8 cellular contexts compared by ENCODE assay signal in genomic region chr1:228102791-228103620, GRCh38. TPM values are rescaled to one million over a fixed set of nuclear protein-coding genes. Genes with fewer than 3 reads are reported as not detected.
DNase-seq lines count a peak whose midpoint lies in the region; ATAC-seq and TF ChIP-seq lines count a peak whose summit lies in the region.

Gene C1orf35, minus strand, starts transcription at chr1:228103325. Its CDS starts 98 bp downstream, at chr1:228103227.

- H3K27me3 Mint-ChIP-seq in activated B cell treated with CpG ODN at 0.5 μM for 24 hours (no peaks in the 10 kb centered on the region), immature natural killer cell (ENCODE audit: low read depth in 3 of 3) (peaks cover 7 to 25% (median 15%) of the 10 kb centered on the region in 3 donors)

- H3K4me3 Mint-ChIP-seq in activated B cell treated with CpG ODN at 0.5 μM for 24 hours (peak within 1 kb of the TSS; percentile 94), immature natural killer cell (peak within 1 kb of the TSS; percentile 89 to 95 (median 94))

- peak within 1 kb of the TSS; percentile 80 to 93 for H3K4me3 ChIP-seq in cardiac fibroblast (replicated peaks in 1 of 2; ENCODE audit: low read depth in 2 of 2, low read length in 2 of 2)
- H3K4me3 ChIP-seq in spleen = peak within 1 kb of the TSS; percentile 41 to 99 (median 95)

- no peaks in the 10 kb centered on the region for H3K27me3 ChIP-seq in spleen (replicated peaks in 1 of 7)

- peak in 2 of 3 donors; percentile 41 to 78 for TF ChIP-seq POLR2A in spleen (IDR thresholded peaks at IDR 0.05)

- intact Hi-C loops in activated B cell treated with CpG ODN at 0.5 μM for 24 hours (cut with micrococcal nuclease) (loop anchor here (1.0 to 10.0 kb wide), 6 partner anchors 13 to 558 kb away; partner anchors contain the start of genes ARF1, GUK1, IBA57 and WNT3A), spleen (cut with DNase I; ENCODE audit: low total_unique reads) (no loop called here)

- DNase-seq in AG09319 (ENCODE audit: extremely low read depth, low read depth) (peak; percentile 64), NCI-H345 treated with DMSO at 0.1 percent for 48 hours (lab: John Stamatoyannopoulos, UW; ENCODE audit: unreplicated experiment) (peak; percentile 93), activated B cell treated with CpG ODN at 0.5 μM for 24 hours (peak; percentile 90), cardiac fibroblast (ENCODE audit: low read depth in 2 of 2) (peak; percentile 92 to 93), immature natural killer cell (peak; percentile 92 to 94 (median 94)), spleen (peak; percentile 98)

- CTCF ChIA-PET in activated B cell treated with CpG ODN at 0.5 μM for 24 hours (lab: Charles Lee) = no interaction called here

- H3K27ac ChIP-seq in spleen = peak within 1 kb of the TSS; percentile 48 to 97 (median 94)

- H3K36me3 Mint-ChIP-seq in activated B cell treated with CpG ODN at 0.5 μM for 24 hours (ENCODE audit: low read depth) (peaks cover 52% of the 10 kb centered on the region), immature natural killer cell (peaks cover 7 to 13% (median 7%) of the 10 kb centered on the region in 3 donors)

- no peaks in the 10 kb centered on the region for H3K9me3 Mint-ChIP-seq in activated B cell treated with CpG ODN at 0.5 μM for 24 hours
- H3K9me3 Mint-ChIP-seq in immature natural killer cell = peaks cover 0 to 2% (median 0%) of the 10 kb centered on the region in 6 donors

- no peaks in the 10 kb centered on the region for H3K9me3 ChIP-seq in spleen

- peaks cover 16 to 83% (median 46%) of the 10 kb centered on the region in 6 donors for H3K4me1 ChIP-seq in spleen

- POLR2A ChIA-PET in activated B cell treated with CpG ODN at 0.5 μM for 24 hours (lab: Charles Lee) = no interaction called here

- H3K36me3 ChIP-seq in spleen = peaks cover 0 to 59% (median 46%) of the 10 kb centered on the region in 6 donors

- no peak for TF ChIP-seq CTCF in AG09319 (IDR thresholded peaks at IDR 0.05; ENCODE audit: low read depth, low read length)
- no peak for TF ChIP-seq CTCF in activated B cell treated with CpG ODN at 0.5 μM for 24 hours (IDR thresholded peaks at IDR 0.05)
- TF ChIP-seq CTCF in cardiac fibroblast (IDR thresholded peaks at IDR 0.05; ENCODE audit: low read depth, low read length) = no peak
- TF ChIP-seq CTCF in spleen (IDR thresholded peaks at IDR 0.05 in 8 of 11, conservative IDR thresholded peaks at IDR 0.05 in 3 of 11) = peak in 3 of 11 experiments; percentile 15 to 22 (median 18)

- H3K27ac Mint-ChIP-seq in activated B cell treated with CpG ODN at 0.5 μM for 24 hours (peak within 1 kb of the TSS; percentile 86), immature natural killer cell (peak within 1 kb of the TSS; percentile 86 to 95 (median 94))

- ATAC-seq in GM19035 (IDR thresholded peaks at IDR 0.05; ENCODE audit: unreplicated experiment) (peak; percentile 72), HG03342 (IDR thresholded peaks at IDR 0.05; ENCODE audit: unreplicated experiment) (peak; percentile 65), activated B cell treated with CpG ODN at 0.5 μM for 24 hours (ENCODE audit: low read depth) (peak; percentile 87)

- H3K4me1 Mint-ChIP-seq in activated B cell treated with CpG ODN at 0.5 μM for 24 hours = peaks cover 30% of the 10 kb centered on the region
- peaks cover 24 to 32% of the 10 kb centered on the region in 2 donors for H3K4me1 Mint-ChIP-seq in immature natural killer cell

- WGBS in spleen, 5 donors = 0 to 1% (median 0%) methylated on average over 10 to 104 of the region's 104 CpGs

RNA-seq across cellular contexts. Expression of gene C1orf35, which starts in this region (rescaled TPM):
- total RNA-seq in activated B cell treated with CpG ODN at 0.5 μM for 24 hours (11.9 and 13.3 TPM in 2 replicates), spleen (10 to 100 TPM in 6 of 7 donors, 1 to 10 TPM in 1; 7.3 to 14.2 (median 11.9) TPM)
- polyA plus RNA-seq in immature natural killer cell (10 to 100 TPM in 2 of 3 donors, 1 to 10 TPM in 1; 1.8 to 21.7 (median 16.6) TPM), spleen (10 to 100 TPM; 18.7 to 23.4 (median 21.7) TPM)

Comparison
In these comparisons a context has a peak if more than half of its experiments do, and no peak if none do; other contexts are left out.
1. Peak in every context shown above with its lines: DNase-seq, ATAC-seq, H3K4me3 ChIP-seq and H3K27ac ChIP-seq.